ENCODE assay signal across 6 cellular contexts in genomic region chr5:167406503-167406902, GRCh38.
"Had no signal": no experiment of that assay in that cellular context is flagged by ENCODE, and none has a peak within 500 bp of the region (broad histone marks: within the 10 kb centered on the region; RNA-seq: fewer than 3 reads in every experiment).

No MANE protein-coding gene starts in this region.

- H3K4me3 ChIP-seq: K562 had no signal

- H3K27ac ChIP-seq: HL-60 had no signal

- DNase-seq: IMR-90, KBM-7, KG1 had no signal

- ATAC-seq: HepG2, K562 had no signal
